ENCODE assay signal across 8 cellular contexts in genomic region chr22:11285116-11285838, GRCh38.
DNase-seq lines count a peak whose midpoint lies in the region; ATAC-seq and TF ChIP-seq lines count a peak whose summit lies in the region.
"Not testable (repeated sequence)": the region's sequence is repeated elsewhere in the genome, so short reads cannot be mapped to it uniquely, and the experiment has no call there.

No MANE protein-coding gene starts in this region.

- not testable (repeated sequence) for H3K27me3 Mint-ChIP-seq in activated T-cell treated with anti-CD3 and anti-CD28 coated beads, Interleukin-2, amount 50 U/mL, for 72 hours (ENCODE audit: low read depth)

- not testable (repeated sequence) for H3K4me2 ChIP-seq in OCI-LY3 (ENCODE audit: low read length); SU-DHL-6 (ENCODE audit: low read depth, low read length, poor library complexity, severe bottlenecking)

- H3K36me3 ChIP-seq in OCI-LY3 (replicated peaks; ENCODE audit: low read depth, low read length); SU-DHL-6 (ENCODE audit: low read length): not testable (repeated sequence)

- DNase-seq in A172 (ENCODE audit: low spot score) (peak; percentile 42), head of caudate nucleus (peak in 27 of 42 donors; percentile 20 to 64 (median 46)), posterior vena cava (ENCODE audit: low spot score) (peak; percentile 81)
- peak; percentile 14 to 29 for DNase-seq in activated T-cell treated with anti-CD3 and anti-CD28 coated beads, Interleukin-2, amount 50 U/mL, for 72 hours

- H3F3A ChIP-seq in SU-DHL-6 (ENCODE audit: insufficient read depth): not testable (repeated sequence)

- H3K9me2 ChIP-seq in SU-DHL-6 (replicated peaks; ENCODE audit: insufficient read depth, low read length): not testable (repeated sequence)

- not testable (repeated sequence) for H2AFZ ChIP-seq in OCI-LY3 (ENCODE audit: low read depth, low read length); SU-DHL-6 (ENCODE audit: low read depth, low read length, severe bottlenecking)

- H3K9ac ChIP-seq in OCI-LY3 (ENCODE audit: low read length); SU-DHL-6 (ENCODE audit: low read length): not testable (repeated sequence)

- not testable (repeated sequence) for H3K79me2 ChIP-seq in OCI-LY3 (ENCODE audit: low read length); SU-DHL-6 (ENCODE audit: insufficient read depth, low read length)

- H3K4me3 ChIP-seq in OCI-LY3 (ENCODE audit: low read length); SU-DHL-6 (ENCODE audit: insufficient read depth, low read length, poor library complexity, severe bottlenecking): not testable (repeated sequence)

- intact Hi-C loops in head of caudate nucleus (cut with DNase I); posterior vena cava (cut with DNase I): not testable (repeated sequence)

- not testable (repeated sequence) for H3K4me1 ChIP-seq in OCI-LY3 (ENCODE audit: low read length)

- TF ChIP-seq CTCF in GM12873 (IDR thresholded peaks at IDR 0.05; ENCODE audit: insufficient read depth, low read depth, low read length, missing control alignments) (peak; percentile 24), OCI-LY3 (IDR thresholded peaks at IDR 0.05; ENCODE audit: low read depth, low read length) (peak; percentile 28), SU-DHL-6 (IDR thresholded peaks at IDR 0.05; ENCODE audit: insufficient read depth, low read length, poor library complexity, severe bottlenecking) (peak; percentile 33)

- peaks cover 10 to 12% of the 10 kb centered on the region in 2 donors for H3K9me3 Mint-ChIP-seq in activated T-cell treated with anti-CD3 and anti-CD28 coated beads, Interleukin-2, amount 50 U/mL, for 72 hours

- TF ChIP-seq RAD21 in Ishikawa (IDR thresholded peaks at IDR 0.05; ENCODE audit: low read depth): peak; percentile 59

- not testable (repeated sequence) for H3K4me3 Mint-ChIP-seq in activated T-cell treated with anti-CD3 and anti-CD28 coated beads, Interleukin-2, amount 50 U/mL, for 72 hours

- ATAC-seq in activated T-cell treated with anti-CD3 and anti-CD28 coated beads, Interleukin-2, amount 50 U/mL, for 72 hours (replicated peaks in 1 of 2): not testable (repeated sequence)

- not testable (repeated sequence) for H4K20me1 ChIP-seq in OCI-LY3 (ENCODE audit: insufficient read depth, low read length); SU-DHL-6 (ENCODE audit: low read depth, low read length)

- H3K9me3 ChIP-seq in OCI-LY3 (ENCODE audit: insufficient read depth, low read length); SU-DHL-6 (ENCODE audit: insufficient read depth, low read length): not testable (repeated sequence)

- not testable (repeated sequence) for H3K27ac ChIP-seq in OCI-LY3 (ENCODE audit: low read length); SU-DHL-6 (ENCODE audit: low read depth, low read length)

- peaks cover 6 to 17% of the 10 kb centered on the region in 2 donors for H3K36me3 Mint-ChIP-seq in activated T-cell treated with anti-CD3 and anti-CD28 coated beads, Interleukin-2, amount 50 U/mL, for 72 hours (ENCODE audit: insufficient read depth in 2 of 2)

- not testable (repeated sequence) for TF ChIP-seq EP300 in Ishikawa (IDR thresholded peaks at IDR 0.05; ENCODE audit: borderline replicate concordance)

- H3K27ac Mint-ChIP-seq in activated T-cell treated with anti-CD3 and anti-CD28 coated beads, Interleukin-2, amount 50 U/mL, for 72 hours: not testable (repeated sequence)

- not testable (repeated sequence) for H3K27me3 ChIP-seq in OCI-LY3 (ENCODE audit: low read depth, low read length); SU-DHL-6 (ENCODE audit: low read length)

- H3K4me1 Mint-ChIP-seq in activated T-cell treated with anti-CD3 and anti-CD28 coated beads, Interleukin-2, amount 50 U/mL, for 72 hours (ENCODE audit: low read depth): not testable (repeated sequence)

Comparison
In these comparisons a context has a peak if more than half of its experiments do, and no peak if none do; other contexts are left out.
1. DNase-seq: peak in every context shown above with its lines; median percentile 81 in posterior vena cava; 46 in head of caudate nucleus; 42 in A172; 22 in activated T-cell treated with anti-CD3 and anti-CD28 coated beads, Interleukin-2, amount 50 U/mL, for 72 hours.